In the genomic region with DNA sequence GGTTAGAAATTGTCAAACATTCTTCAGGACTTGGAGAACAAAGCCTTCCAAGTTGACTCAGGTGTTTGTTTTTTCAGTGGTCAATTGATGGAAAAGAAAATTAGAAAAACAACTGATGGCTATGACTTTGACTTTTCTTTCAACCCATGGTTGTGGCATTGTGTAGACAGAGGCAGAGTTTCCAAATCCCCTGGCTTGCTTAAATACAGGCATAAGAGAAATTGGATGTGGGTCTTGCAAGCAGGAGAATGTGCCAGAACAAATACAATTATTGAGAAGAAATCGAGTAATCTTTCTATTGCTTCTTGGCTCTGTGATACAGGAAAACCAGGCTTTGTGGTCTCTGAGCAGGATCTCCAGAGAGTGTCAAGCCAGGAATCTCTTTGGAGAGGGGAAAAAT, we compare ENCODE assay signal across 22 cellular contexts. TPM values are rescaled to one million over a fixed set of nuclear protein-coding genes. Genes with fewer than 3 reads are reported as not detected.
DNase-seq lines count a peak whose midpoint lies in the region; TF ChIP-seq lines count a peak whose summit lies in the region.
"Had no signal": no experiment of that assay in that cellular context is flagged by ENCODE, and none has a peak within 500 bp of the region (broad histone marks: within the 10 kb centered on the region; RNA-seq: fewer than 3 reads in every experiment).

No MANE protein-coding gene starts in this region.

- no TSS peak for BruUV-seq in Caco-2 (replicated peaks; lab: Mats Ljungman, UMichigan)

- H3K4me3 ChIP-seq in ACC112 (ENCODE audit: low read depth, low read length) (peak overlapping the region; percentile 24; the same call in 1 of the 2 replicates), MG63 (no peak overlapping the region), osteoblast (ENCODE audit: insufficient read depth, low read length) (no peak overlapping the region), Caco-2 (ENCODE audit: low read depth, low read length) (no peak overlapping the region)
- H3K4me3 ChIP-seq: BLaER1, GM12878 had no signal

- DNase-seq in MG63 (peak; percentile 5), astrocyte of the hippocampus (ENCODE audit: low read depth, low spot score) (peak; percentile 79), osteoblast (ENCODE audit: insufficient read length, low spot score, missing footprints) (no peak), Caco-2 (no peak), EL (no peak), AG08396 (ENCODE audit: low spot score) (no peak)
- no peak for DNase-seq in stimulated activated CD4-positive, alpha-beta T cell treated with anti-CD3 and anti-CD28 coated beads, Interleukin-12 subunit alpha, Interleukin-12 subunit beta, amount 100 ng/mL, for 4 hours
- DNase-seq: ACHN; CD4-positive, CD25-positive, alpha-beta regulatory T cell; DMS53; GOT3; HCEC 1CT; Karpas-422; NCI-H2029; NCI-H446; NCI-H526; Right ventricle myocardium superior; RPMI8226 had no signal

- no peak for TF ChIP-seq CTCF in osteoblast (IDR thresholded peaks at IDR 0.05; ENCODE audit: extremely low read depth, low read depth, low read length)
- TF ChIP-seq CTCF in Caco-2 (IDR thresholded peaks at IDR 0.05; ENCODE audit: insufficient read depth in 1 of 2, low read depth in 1 of 2, low read length in 1 of 2, severe bottlenecking in 1 of 2, unreplicated experiment in 1 of 2): no peak

- H3K79me2 ChIP-seq in ACC112 (ENCODE audit: control insufficient read depth, insufficient read depth, low read length, unreplicated experiment) (no peaks in the 10 kb centered on the region), osteoblast (ENCODE audit: insufficient read depth, low read length) (no peaks in the 10 kb centered on the region)

- H3K4me3 Mint-ChIP-seq in Caco-2 (ENCODE audit: unreplicated experiment): no peak overlapping the region
- H3K4me3 Mint-ChIP-seq: CD4-positive, CD25-positive, alpha-beta regulatory T cell had no signal

- H3K36me3 ChIP-seq in ACC112 (ENCODE audit: insufficient read depth, low read length) (no peaks in the 10 kb centered on the region), MG63 (no peaks in the 10 kb centered on the region), osteoblast (ENCODE audit: insufficient read depth, low read length) (no peaks in the 10 kb centered on the region), Caco-2 (ENCODE audit: control insufficient read depth, insufficient read depth, low read length) (no peaks in the 10 kb centered on the region)
- H3K36me3 ChIP-seq: BLaER1 had no signal

- H3K27me3 ChIP-seq in ACC112 (ENCODE audit: insufficient read depth, low read length) (no peaks in the 10 kb centered on the region), MG63 (no peaks in the 10 kb centered on the region), osteoblast (ENCODE audit: insufficient read depth, low read length) (no peaks in the 10 kb centered on the region), Caco-2 (replicated peaks; ENCODE audit: control insufficient read depth, insufficient read depth, low read length) (no peaks in the 10 kb centered on the region)
- H3K27me3 ChIP-seq: BLaER1 had no signal

- no peaks in the 10 kb centered on the region for H3K27me3 Mint-ChIP-seq in Caco-2 (ENCODE audit: insufficient read depth, unreplicated experiment)

- no peaks in the 10 kb centered on the region for H4K20me1 ChIP-seq in osteoblast (ENCODE audit: insufficient read depth, low read length)
- H4K20me1 ChIP-seq: BLaER1 had no signal

- H3K27ac ChIP-seq in ACC112 (ENCODE audit: low read depth, low read length): peak overlapping the region; percentile 38
- peak overlapping the region; percentile 96 for H3K27ac ChIP-seq in osteoblast (ENCODE audit: low read depth, low read length)
- H3K27ac ChIP-seq: 22Rv1, BLaER1 had no signal

- H3K27ac Mint-ChIP-seq in Caco-2 (ENCODE audit: unreplicated experiment): no peak overlapping the region
- H3K27ac Mint-ChIP-seq: CD4-positive, CD25-positive, alpha-beta regulatory T cell had no signal

- peaks cover 29% of the 10 kb centered on the region for H3K4me1 Mint-ChIP-seq in Caco-2 (ENCODE audit: low read depth, unreplicated experiment)
- H3K4me1 Mint-ChIP-seq: CD4-positive, CD25-positive, alpha-beta regulatory T cell had no signal

- H2AFZ ChIP-seq in ACC112 (ENCODE audit: low read length, unreplicated experiment): no peak overlapping the region
- H2AFZ ChIP-seq in osteoblast (ENCODE audit: low read length): no peak overlapping the region

- H3K9me3 Mint-ChIP-seq in Caco-2 (ENCODE audit: unreplicated experiment): no peaks in the 10 kb centered on the region

- H3K36me3 Mint-ChIP-seq in Caco-2 (ENCODE audit: insufficient read depth, unreplicated experiment): no peaks in the 10 kb centered on the region
- H3K36me3 Mint-ChIP-seq: CD4-positive, CD25-positive, alpha-beta regulatory T cell had no signal

- H3K4me1 ChIP-seq in ACC112 (ENCODE audit: control insufficient read depth, insufficient read depth, low read length, unreplicated experiment): peaks cover 51% of the 10 kb centered on the region
- H3K4me1 ChIP-seq in osteoblast (ENCODE audit: insufficient read depth, low read length): peaks cover 58% of the 10 kb centered on the region
- peaks cover 16% of the 10 kb centered on the region for H3K4me1 ChIP-seq in Caco-2
- H3K4me1 ChIP-seq: BLaER1 had no signal

- peak overlapping the region; percentile 11 for H3K4me2 ChIP-seq in osteoblast (ENCODE audit: insufficient read depth, low read length)
- H3K4me2 ChIP-seq: BLaER1 had no signal

- intact Hi-C loops in Caco-2 (cut with micrococcal nuclease; ENCODE audit: unreplicated experiment): no loop called here

- CTCF ChIA-PET in Caco-2 (lab: Charles Lee): no interaction called here

- POLR2A ChIA-PET in Caco-2 (lab: Charles Lee): no interaction called here

- no peaks in the 10 kb centered on the region for H3K9me3 ChIP-seq in MG63
- no peaks in the 10 kb centered on the region for H3K9me3 ChIP-seq in osteoblast (ENCODE audit: low read depth, low read length)
- no peaks in the 10 kb centered on the region for H3K9me3 ChIP-seq in Caco-2
- H3K9me3 ChIP-seq: BLaER1 had no signal

RNA-seq across cellular contexts. Expression of a gene that starts 40.9 kb away (rescaled TPM):
- 44.6 and 51.4 TPM in 2 replicates for total RNA-seq in MG63 (2014; rRNA removed; shearing (Covaris generic); ENCODE audit: low replicate concordance)
- total RNA-seq in osteoblast (584 and 701 TPM in 2 replicates), Caco-2 (2022) (35.7 and 42.2 TPM in 2 replicates)

Comparison
In these comparisons a context has a peak if more than half of its experiments do, and no peak if none do; other contexts are left out.
1. DNase-seq: peak in MG63 (single experiment) and astrocyte of the hippocampus (single experiment); none in osteoblast (single experiment), Caco-2 (0 of 2), stimulated activated CD4-positive, alpha-beta T cell treated with anti-CD3 and anti-CD28 coated beads, Interleukin-12 subunit alpha, Interleukin-12 subunit beta, amount 100 ng/mL, for 4 hours (single experiment), EL (single experiment) and AG08396 (single experiment).
2. RNA of a gene that starts 40.9 kb away (total RNA-seq): 584 to 701 TPM in osteoblast; 44.6 to 51.4 TPM in MG63 and 35.7 to 42.2 TPM in Caco-2; every median in the first group is over 10 times any median in the second.